In the genomic region with DNA sequence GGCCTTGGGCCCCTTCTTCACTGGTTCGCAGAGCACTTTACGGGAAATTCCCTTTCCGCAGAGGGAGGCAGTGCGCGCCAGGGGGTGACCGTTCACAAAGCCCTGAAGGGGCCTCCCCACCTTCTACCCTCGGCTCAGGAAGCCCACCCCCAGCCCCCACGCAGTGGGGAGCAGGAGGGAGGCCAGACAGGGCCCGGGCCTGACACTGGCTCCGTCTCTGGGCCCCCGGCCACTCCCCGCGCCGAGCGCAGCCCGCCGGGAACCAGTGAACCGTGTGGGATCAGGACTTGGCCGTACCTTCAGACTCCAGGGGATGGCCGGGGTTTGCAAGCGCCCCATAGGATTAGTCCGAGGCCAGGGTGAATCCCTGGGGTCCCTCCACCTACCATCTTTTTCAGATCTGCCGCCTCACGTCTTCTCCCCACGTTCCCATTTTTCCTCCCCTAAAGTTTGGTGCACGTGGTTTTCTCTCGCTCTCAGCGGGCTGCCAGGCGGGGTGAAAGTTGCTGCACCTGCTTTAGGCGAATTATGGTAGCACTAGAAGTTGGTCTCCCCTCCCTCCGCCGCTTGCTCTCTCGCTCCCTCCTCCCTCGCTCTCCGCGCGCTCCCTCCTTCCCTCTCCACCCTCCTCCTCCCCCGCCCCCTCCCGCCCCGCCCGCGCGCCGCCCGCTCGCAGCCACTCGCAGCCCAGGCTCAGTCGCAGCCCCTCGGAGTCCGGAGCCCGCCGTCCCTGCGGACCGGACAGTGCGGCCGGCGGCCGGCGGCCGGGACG, we compare ENCODE assay signal across 8 cellular contexts. TPM values are rescaled to one million over a fixed set of nuclear protein-coding genes. Genes with fewer than 3 reads are reported as not detected.
A peak's percentile ranks its signal among the peaks of the same experiment; 100 is the strongest.
DNase-seq lines count a peak whose midpoint lies in the region; ATAC-seq and TF ChIP-seq lines count a peak whose summit lies in the region.

FOXP4 (plus strand) TSS at position 679 of the 772 bp plus-strand sequence. CDS start 19,380 bp downstream, outside the sequence.

- H3K36me3 Mint-ChIP-seq in activated T-cell treated with anti-CD3 and anti-CD28 coated beads, Interleukin-2, amount 50 U/mL, for 72 hours (ENCODE audit: insufficient read depth in 2 of 2), result peaks cover 2 to 5% of the 10 kb centered on the region in 2 donors
- H3K36me3 Mint-ChIP-seq in naive thymus-derived CD4-positive, alpha-beta T cell, result no peaks in the 10 kb centered on the region
- H3K36me3 Mint-ChIP-seq in stimulated activated memory B cell treated with anti-CD40 and anti-IgM and Interleukin-4, amounts not matched to agents 10 μg/mL and 1 μg/mL and 100 μg/mL, for 72 hours, result no peaks in the 10 kb centered on the region

- peak within 1 kb of the TSS; percentile 81 for H2AFZ ChIP-seq in KMS-11 (ENCODE audit: low read depth)

- peak within 1 kb of the TSS; percentile 98 for H3K9ac ChIP-seq in KMS-11

- H3K4me1 Mint-ChIP-seq in activated T-cell treated with anti-CD3 and anti-CD28 coated beads, Interleukin-2, amount 50 U/mL, for 72 hours (ENCODE audit: low read depth), result peaks cover 42% of the 10 kb centered on the region
- peaks cover 6 to 42% (median 25%) of the 10 kb centered on the region in 7 donors for H3K4me1 Mint-ChIP-seq in naive thymus-derived CD4-positive, alpha-beta T cell
- peaks cover 41% of the 10 kb centered on the region for H3K4me1 Mint-ChIP-seq in stimulated activated memory B cell treated with anti-CD40 and anti-IgM and Interleukin-4, amounts not matched to agents 10 μg/mL and 1 μg/mL and 100 μg/mL, for 72 hours

- H3K4me3 ChIP-seq in KMS-11 (IDR thresholded peaks at IDR 0.05; ENCODE audit: insufficient read depth, low read depth, low read length) (no peak within 1 kb of the TSS), Peyer's patch (peak within 1 kb of the TSS; percentile 77 to 97 (median 95))
- peak within 1 kb of the TSS; percentile 64 for H3K4me3 ChIP-seq in naive thymus-derived CD4-positive, alpha-beta T cell (ENCODE audit: low read length)

- H3K4me2 ChIP-seq in KMS-11, result peak within 1 kb of the TSS; percentile 94

- POLR2A ChIA-PET in naive thymus-derived CD4-positive, alpha-beta T cell (lab: Charles Lee), result interaction anchor here (1.4 kb wide), 1 partner anchor 13 kb away, joined by 3 read pairs; no protein-coding TSS in a partner anchor

- H3K36me3 ChIP-seq in KMS-11 (ENCODE audit: insufficient read depth), result no peaks in the 10 kb centered on the region
- H3K36me3 ChIP-seq in Peyer's patch, result no peaks in the 10 kb centered on the region
- H3K36me3 ChIP-seq in naive thymus-derived CD4-positive, alpha-beta T cell (ENCODE audit: control insufficient read depth in 2 of 3, insufficient read depth in 3 of 3, low read length in 3 of 3), result no peaks in the 10 kb centered on the region

- H3K27ac ChIP-seq in KMS-11, result peak within 1 kb of the TSS; percentile 85
- H3K27ac ChIP-seq in Peyer's patch, result peak within 1 kb of the TSS; percentile 80 to 92 (median 82)
- peak within 1 kb of the TSS; percentile 19 for H3K27ac ChIP-seq in naive thymus-derived CD4-positive, alpha-beta T cell (ENCODE audit: low read depth, low read length)

- H3K4me1 ChIP-seq in KMS-11 (ENCODE audit: low read depth, poor library complexity, severe bottlenecking), result peaks cover 8% of the 10 kb centered on the region
- peaks cover 0 to 35% (median 19%) of the 10 kb centered on the region in 4 donors for H3K4me1 ChIP-seq in Peyer's patch
- peaks cover 20 to 27% of the 10 kb centered on the region in 2 donors for H3K4me1 ChIP-seq in naive thymus-derived CD4-positive, alpha-beta T cell (ENCODE audit: control insufficient read depth in 2 of 2, insufficient read depth in 2 of 2, low read length in 2 of 2)

- no peaks in the 10 kb centered on the region for H3K27me3 ChIP-seq in KMS-11 (ENCODE audit: insufficient read depth, low read depth)
- no peaks in the 10 kb centered on the region for H3K27me3 ChIP-seq in Peyer's patch
- H3K27me3 ChIP-seq in naive thymus-derived CD4-positive, alpha-beta T cell (ENCODE audit: control insufficient read depth in 2 of 2, insufficient read depth in 2 of 2, low read length in 2 of 2), result peaks cover 2 to 9% of the 10 kb centered on the region in 2 donors

- CTCF ChIA-PET in naive thymus-derived CD4-positive, alpha-beta T cell (lab: Charles Lee), result interaction anchor here (1.4 kb wide), 1 partner anchor 120 kb away, joined by 9 read pairs; no protein-coding TSS in a partner anchor

- DNase-seq in DMS79 (lab: John Stamatoyannopoulos, UW) (peak; percentile 78), Peyer's patch (peak; percentile 88 to 95 (median 91)), fibroblast of gingiva (ENCODE audit: low read depth) (peak; percentile 95)
- peak; percentile 85 to 91 for DNase-seq in activated T-cell treated with anti-CD3 and anti-CD28 coated beads, Interleukin-2, amount 50 U/mL, for 72 hours
- peak; percentile 45 to 83 (median 76) for DNase-seq in naive thymus-derived CD4-positive, alpha-beta T cell

- H3K27ac Mint-ChIP-seq in activated T-cell treated with anti-CD3 and anti-CD28 coated beads, Interleukin-2, amount 50 U/mL, for 72 hours, result peak within 1 kb of the TSS; percentile 18
- H3K27ac Mint-ChIP-seq in naive thymus-derived CD4-positive, alpha-beta T cell, result peak within 1 kb of the TSS in 8 of 9 donors; percentile 7 to 86 (median 66)
- H3K27ac Mint-ChIP-seq in stimulated activated memory B cell treated with anti-CD40 and anti-IgM and Interleukin-4, amounts not matched to agents 10 μg/mL and 1 μg/mL and 100 μg/mL, for 72 hours, result peak within 1 kb of the TSS; percentile 82

- H4K20me1 ChIP-seq in KMS-11 (ENCODE audit: insufficient read depth), result no peaks in the 10 kb centered on the region

- TF ChIP-seq CTCF in KMS-11 (conservative IDR thresholded peaks at IDR 0.05; ENCODE audit: low read depth, low read length), result no peak
- TF ChIP-seq CTCF in Peyer's patch (IDR thresholded peaks at IDR 0.05), result no peak

- intact Hi-C loops in naive thymus-derived CD4-positive, alpha-beta T cell (cut with micrococcal nuclease), result loop anchor here (1.0 to 5.0 kb wide), 12 partner anchors 14 to 1881 kb away; partner anchors contain the start of genes NFYA (in 2 of the 2), OARD1 (in 2 of the 2), TREML2 (in 2 of the 2) and ABCC10 (in 1 of the 2)

- no peaks in the 10 kb centered on the region for H3K9me3 ChIP-seq in Peyer's patch
- no peaks in the 10 kb centered on the region for H3K9me3 ChIP-seq in naive thymus-derived CD4-positive, alpha-beta T cell (ENCODE audit: control insufficient read depth in 2 of 3, low read length in 3 of 3)

- ATAC-seq in GM21737 (IDR thresholded peaks at IDR 0.05; ENCODE audit: unreplicated experiment), result peak; percentile 65
- ATAC-seq in activated T-cell treated with anti-CD3 and anti-CD28 coated beads, Interleukin-2, amount 50 U/mL, for 72 hours (replicated peaks in 1 of 2), result peak; percentile 85 to 88
- peak; percentile 95 for ATAC-seq in naive thymus-derived CD4-positive, alpha-beta T cell
- ATAC-seq in stimulated activated memory B cell treated with anti-CD40 and anti-IgM and Interleukin-4, amounts not matched to agents 10 μg/mL and 1 μg/mL and 100 μg/mL, for 72 hours, result peak; percentile 91

- H3K4me3 Mint-ChIP-seq in activated T-cell treated with anti-CD3 and anti-CD28 coated beads, Interleukin-2, amount 50 U/mL, for 72 hours, result peak within 1 kb of the TSS; percentile 91
- peak within 1 kb of the TSS; percentile 91 to 96 (median 94) for H3K4me3 Mint-ChIP-seq in naive thymus-derived CD4-positive, alpha-beta T cell
- H3K4me3 Mint-ChIP-seq in stimulated activated memory B cell treated with anti-CD40 and anti-IgM and Interleukin-4, amounts not matched to agents 10 μg/mL and 1 μg/mL and 100 μg/mL, for 72 hours, result peak within 1 kb of the TSS; percentile 92

- TF ChIP-seq POLR2A in Peyer's patch (IDR thresholded peaks at IDR 0.05), result no peak

- H3K9me3 Mint-ChIP-seq in activated T-cell treated with anti-CD3 and anti-CD28 coated beads, Interleukin-2, amount 50 U/mL, for 72 hours, result no peaks in the 10 kb centered on the region
- no peaks in the 10 kb centered on the region for H3K9me3 Mint-ChIP-seq in naive thymus-derived CD4-positive, alpha-beta T cell
- no peaks in the 10 kb centered on the region for H3K9me3 Mint-ChIP-seq in stimulated activated memory B cell treated with anti-CD40 and anti-IgM and Interleukin-4, amounts not matched to agents 10 μg/mL and 1 μg/mL and 100 μg/mL, for 72 hours

- H3K27me3 Mint-ChIP-seq in activated T-cell treated with anti-CD3 and anti-CD28 coated beads, Interleukin-2, amount 50 U/mL, for 72 hours (ENCODE audit: low read depth), result peaks cover 8% of the 10 kb centered on the region
- H3K27me3 Mint-ChIP-seq in naive thymus-derived CD4-positive, alpha-beta T cell, result peaks cover 10 to 73% (median 16%) of the 10 kb centered on the region in 5 donors
- no peaks in the 10 kb centered on the region for H3K27me3 Mint-ChIP-seq in stimulated activated memory B cell treated with anti-CD40 and anti-IgM and Interleukin-4, amounts not matched to agents 10 μg/mL and 1 μg/mL and 100 μg/mL, for 72 hours

- H3K79me2 ChIP-seq in KMS-11 (ENCODE audit: insufficient read depth, low read depth), result peaks cover 16% of the 10 kb centered on the region; the same call in 1 of the 2 replicates

RNA-seq across cellular contexts. Expression of gene FOXP4, which starts in this region (rescaled TPM):
- total RNA-seq in Peyer's patch, result 10 to 100 TPM; 13.2 to 36.5 (median 20.0) TPM
- 10 to 100 TPM; 25.9 to 27.7 TPM for total RNA-seq in activated T-cell treated with anti-CD3 and anti-CD28 coated beads, Interleukin-2, amount 50 U/mL, for 72 hours
- 1 to 10 TPM; 3.1 to 7.6 (median 4.9) TPM for total RNA-seq in naive thymus-derived CD4-positive, alpha-beta T cell
- polyA plus RNA-seq in naive thymus-derived CD4-positive, alpha-beta T cell, result under 1 TPM; 0.07 to 0.21 TPM

Comparison
In these comparisons a context has a peak if more than half of its experiments do, and no peak if none do; other contexts are left out.
1. H3K27ac ChIP-seq: peak in every context shown above with its lines; median percentile 85 in KMS-11; 82 in Peyer's patch; 19 in naive thymus-derived CD4-positive, alpha-beta T cell.
2. H3K27ac Mint-ChIP-seq: peak in every context shown above with its lines; median percentile 82 in stimulated activated memory B cell treated with anti-CD40 and anti-IgM and Interleukin-4, amounts not matched to agents 10 μg/mL and 1 μg/mL and 100 μg/mL, for 72 hours; 66 in naive thymus-derived CD4-positive, alpha-beta T cell; 18 in activated T-cell treated with anti-CD3 and anti-CD28 coated beads, Interleukin-2, amount 50 U/mL, for 72 hours.